9 cellular contexts compared by ENCODE assay signal in genomic region chr12:121135320-121135719, GRCh38. TPM values are rescaled to one million over a fixed set of nuclear protein-coding genes. Genes with fewer than 3 reads are reported as not detected.
"Had no signal": no experiment of that assay in that cellular context is flagged by ENCODE, and none has a peak within 500 bp of the region (broad histone marks: within the 10 kb centered on the region; RNA-seq: fewer than 3 reads in every experiment).

No MANE protein-coding gene starts in this region.

- H3K4me3 Mint-ChIP-seq: HFFc6 had no signal

- H3K9me3 Mint-ChIP-seq: HFFc6 had no signal

- ATAC-seq: HCT116 had no signal

- H3K4me3 ChIP-seq: GM23248, HAP-1 had no signal

- H3K27ac Mint-ChIP-seq: HFFc6 had no signal

- DNase-seq: GM23248, GOT3, H7, HFFc6, IMR-90, KBM-7 had no signal

- H3K27ac ChIP-seq: GM23248 had no signal

RNA-seq across cellular contexts. Expression of gene P2RX7, which starts 2.6 kb away (rescaled TPM):
- total RNA-seq: H7, HT-29 had no signal
